ENCODE assay signal across 26 cellular contexts in genomic region chr9:116465591-116466288, GRCh38.
A peak's percentile ranks its signal among the peaks of the same experiment; 100 is the strongest.
DNase-seq lines count a peak whose midpoint lies in the region; ATAC-seq, FAIRE-seq and TF ChIP-seq lines count a peak whose summit lies in the region.
"Had no signal": no experiment of that assay in that cellular context is flagged by ENCODE, and none has a peak within 500 bp of the region (broad histone marks: within the 10 kb centered on the region; RNA-seq: fewer than 3 reads in every experiment).

No MANE protein-coding gene starts in this region.

- H3K27ac Mint-ChIP-seq in CD8-positive, alpha-beta memory T cell, result no peak overlapping the region
- H3K27ac Mint-ChIP-seq: B cell; CD4-positive, CD25-positive, alpha-beta regulatory T cell; CD8-positive, alpha-beta T cell; HFFc6 had no signal

- POLR2A ChIA-PET in CD8-positive, alpha-beta memory T cell (lab: Charles Lee), result no interaction called here

- no peaks in the 10 kb centered on the region for H3K4me1 ChIP-seq in CD8-positive, alpha-beta memory T cell (ENCODE audit: insufficient read depth, low read length)
- peaks cover 0 to 31% (median 26%) of the 10 kb centered on the region in 3 donors for H3K4me1 ChIP-seq in pancreas

- peak; percentile 55 for FAIRE-seq in bronchial epithelial cell (lab: Jason Lieb, UNC)
- FAIRE-seq in pancreas (lab: Jason Lieb, UNC), result no peak
- FAIRE-seq: A204.1, GM12891, GM18507, H54 had no signal

- H3K4me3 ChIP-seq in CD8-positive, alpha-beta memory T cell (ENCODE audit: low read length), result no peak overlapping the region
- H3K4me3 ChIP-seq in WERI-Rb-1 (ENCODE audit: low read depth, low read length) (peak overlapping the region; percentile 13), bronchial epithelial cell (ENCODE audit: low read depth, low read length) (no peak overlapping the region), pancreas (no peak overlapping the region)
- H3K4me3 ChIP-seq: BLaER1, HAP-1 had no signal

- H3K27ac ChIP-seq in CD8-positive, alpha-beta memory T cell (ENCODE audit: low read depth, low read length), result peak overlapping the region; percentile 73
- H3K27ac ChIP-seq in WERI-Rb-1, result peak overlapping the region; percentile 47
- peak overlapping the region in 3 of 4 donors; percentile 13 to 63 (median 52) for H3K27ac ChIP-seq in pancreas
- H3K27ac ChIP-seq: 22Rv1, BLaER1, C4-2B had no signal

- no peaks in the 10 kb centered on the region for H3K4me1 Mint-ChIP-seq in CD8-positive, alpha-beta memory T cell
- H3K4me1 Mint-ChIP-seq: B cell; CD4-positive, CD25-positive, alpha-beta regulatory T cell had no signal

- ATAC-seq in pancreas, result peak; percentile 5 to 52 (median 20)
- no peak for ATAC-seq in HG03521 (IDR thresholded peaks at IDR 0.05; ENCODE audit: unreplicated experiment)
- ATAC-seq: CD8-positive, alpha-beta T cell had no signal

- no peak overlapping the region for H3K4me3 Mint-ChIP-seq in CD8-positive, alpha-beta memory T cell
- H3K4me3 Mint-ChIP-seq: B cell; CD4-positive, CD25-positive, alpha-beta regulatory T cell; CD8-positive, alpha-beta T cell; HFFc6 had no signal

- no peak for DNase-seq in CD8-positive, alpha-beta memory T cell
- DNase-seq in WERI-Rb-1 (peak; percentile 52), bronchial epithelial cell (ENCODE audit: low read depth) (no peak), pancreas (peak in 1 of 6 donors; percentile 22), T1000 (lab: John Stamatoyannopoulos, UW) (no peak), NCI-H2196 treated with DMSO at 0.1 percent for 48 hours (lab: John Stamatoyannopoulos, UW; ENCODE audit: unreplicated experiment) (no peak), COLO668 (lab: John Stamatoyannopoulos, UW; ENCODE audit: unreplicated experiment) (no peak)
- DNase-seq: Calu3; CD4-positive, CD25-positive, alpha-beta regulatory T cell; CD8-positive, alpha-beta T cell; COR-L47; DMS53; DMS79 treated with DMSO at 0.1 percent for 48 hours; GF-D8; GOT3; HFFc6 had no signal

- H3K36me3 Mint-ChIP-seq in CD8-positive, alpha-beta memory T cell, result peaks cover 0 to 5% (median 2%) of the 10 kb centered on the region in 3 donors

- intact Hi-C loops in pancreas (cut with DNase I), result no loop called here

- 43 to 46% methylated on average over 8 of the region's 8 CpGs for WGBS in pancreas, 2 donors

- CTCF ChIA-PET in CD8-positive, alpha-beta memory T cell (lab: Charles Lee), result no interaction called here

- no peaks in the 10 kb centered on the region for H3K27me3 ChIP-seq in CD8-positive, alpha-beta memory T cell (ENCODE audit: insufficient read depth, low read length, poor library complexity, severe bottlenecking)
- no peaks in the 10 kb centered on the region for H3K27me3 ChIP-seq in WERI-Rb-1 (ENCODE audit: insufficient read depth, low read depth, severe bottlenecking)
- no peaks in the 10 kb centered on the region for H3K27me3 ChIP-seq in bronchial epithelial cell (ENCODE audit: control insufficient read depth, insufficient read depth, low read length)
- no peaks in the 10 kb centered on the region for H3K27me3 ChIP-seq in pancreas
- H3K27me3 ChIP-seq: BLaER1 had no signal

- no peaks in the 10 kb centered on the region for H3K27me3 Mint-ChIP-seq in CD8-positive, alpha-beta memory T cell
- H3K27me3 Mint-ChIP-seq: B cell; CD4-positive, CD25-positive, alpha-beta regulatory T cell had no signal

- H3K9me3 ChIP-seq in CD8-positive, alpha-beta memory T cell (ENCODE audit: low read length), result no peaks in the 10 kb centered on the region
- H3K9me3 ChIP-seq in WERI-Rb-1 (ENCODE audit: severe bottlenecking), result no peaks in the 10 kb centered on the region
- H3K9me3 ChIP-seq in pancreas, result no peaks in the 10 kb centered on the region
- H3K9me3 ChIP-seq: BLaER1, HAP-1 had no signal

- H3K9me3 Mint-ChIP-seq in CD8-positive, alpha-beta memory T cell, result no peaks in the 10 kb centered on the region
- H3K9me3 Mint-ChIP-seq: CD8-positive, alpha-beta T cell; HFFc6 had no signal

- no peaks in the 10 kb centered on the region for H3K36me3 ChIP-seq in CD8-positive, alpha-beta memory T cell (ENCODE audit: insufficient read depth, low read length)
- H3K36me3 ChIP-seq in WERI-Rb-1, result no peaks in the 10 kb centered on the region; the same call in 1 of the 2 replicates
- H3K36me3 ChIP-seq in bronchial epithelial cell (ENCODE audit: control insufficient read depth, insufficient read depth, low read length), result no peaks in the 10 kb centered on the region
- H3K36me3 ChIP-seq in pancreas, result no peaks in the 10 kb centered on the region
- H3K36me3 ChIP-seq: BLaER1, HAP-1 had no signal

- TF ChIP-seq CTCF in WERI-Rb-1 (IDR thresholded peaks at IDR 0.05; ENCODE audit: low read depth, low read length) (no peak), bronchial epithelial cell (IDR thresholded peaks at IDR 0.05; ENCODE audit: insufficient read depth, low read length, severe bottlenecking) (no peak), pancreas (IDR thresholded peaks at IDR 0.05) (no peak)
